Comparison of ENCODE assay signal across 1 cellular context in genomic region chr12:80707830-80708534, GRCh38.
A peak's percentile ranks its signal among the peaks of the same experiment; 100 is the strongest.
TF ChIP-seq lines count a peak whose summit lies in the region.

No MANE protein-coding gene starts in this region.

TF ChIP-seq in H1, 55 proteins besides CTCF, POLR2A, EP300 and RAD21:
- TF ChIP-seq CHD1 (IDR thresholded peaks at IDR 0.05; ENCODE audit: low read depth, low read length) (no peak), TAF1 (IDR thresholded peaks at IDR 0.05; ENCODE audit: low read depth, low read length) (no peak), SP1 (IDR thresholded peaks at IDR 0.05; ENCODE audit: low read depth, low read length) (0 out of 2 replicates have a peak, but pooled peaks have one; percentile 19), FOSL1 (IDR thresholded peaks at IDR 0.05; ENCODE audit: insufficient read depth, low read depth, low read length) (no peak), TAF7 (optimal IDR thresholded peaks at IDR 0.05; ENCODE audit: borderline replicate concordance, low read depth, low read length) (no peak), YY1 (IDR thresholded peaks at IDR 0.05; ENCODE audit: low read depth, low read length) (no peak), POLR2AphosphoS5 (IDR thresholded peaks at IDR 0.05; ENCODE audit: low read depth, low read length) (peak; percentile 79), NANOG (IDR thresholded peaks at IDR 0.05; ENCODE audit: insufficient read depth, low read depth, low read length, poor library complexity, severe bottlenecking) (no peak), SUZ12 (IDR thresholded peaks at IDR 0.05; ENCODE audit: low read length) (peak; percentile 65; the same call in 1 of the 2 replicates), TBP (IDR thresholded peaks at IDR 0.05; ENCODE audit: low read depth, low read length) (no peak), RBBP5 (IDR thresholded peaks at IDR 0.05; ENCODE audit: borderline replicate concordance, low read depth, low read length) (no peak), RXRA (IDR thresholded peaks at IDR 0.05; ENCODE audit: insufficient read depth, low read depth, low read length) (peak; percentile 96), SIN3A (conservative IDR thresholded peaks at IDR 0.05 in 1 of 2, IDR thresholded peaks at IDR 0.05 in 1 of 2; ENCODE audit: low read depth in 1 of 2, low read length in 2 of 2) (0 out of 4 replicates have a peak, but pooled peaks of 1 of the 2 experiments have one; percentile 35), TCF12 (IDR thresholded peaks at IDR 0.05; ENCODE audit: low read depth, low read length) (peak; percentile 95), EGR1 (IDR thresholded peaks at IDR 0.05; ENCODE audit: borderline replicate concordance, low read depth, low read length) (peak; percentile 48), HDAC2 (IDR thresholded peaks at IDR 0.05; ENCODE audit: borderline replicate concordance in 1 of 2, low read depth in 2 of 2, low read length in 2 of 2) (no peak), KDM4A (IDR thresholded peaks at IDR 0.05; ENCODE audit: low read depth, low read length, severe bottlenecking) (peak; percentile 36)
- TF ChIP-seq, protein P1, sequence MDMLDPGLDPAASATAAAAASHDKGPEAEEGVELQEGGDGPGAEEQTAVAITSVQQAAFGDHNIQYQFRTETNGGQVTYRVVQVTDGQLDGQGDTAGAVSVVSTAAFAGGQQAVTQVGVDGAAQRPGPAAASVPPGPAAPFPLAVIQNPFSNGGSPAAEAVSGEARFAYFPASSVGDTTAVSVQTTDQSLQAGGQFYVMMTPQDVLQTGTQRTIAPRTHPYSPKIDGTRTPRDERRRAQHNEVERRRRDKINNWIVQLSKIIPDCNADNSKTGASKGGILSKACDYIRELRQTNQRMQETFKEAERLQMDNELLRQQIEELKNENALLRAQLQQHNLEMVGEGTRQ (IDR thresholded peaks at IDR 0.05; ENCODE audit: low read length), result no peak
